1 cellular context compared by ENCODE assay signal in the genomic region with DNA sequence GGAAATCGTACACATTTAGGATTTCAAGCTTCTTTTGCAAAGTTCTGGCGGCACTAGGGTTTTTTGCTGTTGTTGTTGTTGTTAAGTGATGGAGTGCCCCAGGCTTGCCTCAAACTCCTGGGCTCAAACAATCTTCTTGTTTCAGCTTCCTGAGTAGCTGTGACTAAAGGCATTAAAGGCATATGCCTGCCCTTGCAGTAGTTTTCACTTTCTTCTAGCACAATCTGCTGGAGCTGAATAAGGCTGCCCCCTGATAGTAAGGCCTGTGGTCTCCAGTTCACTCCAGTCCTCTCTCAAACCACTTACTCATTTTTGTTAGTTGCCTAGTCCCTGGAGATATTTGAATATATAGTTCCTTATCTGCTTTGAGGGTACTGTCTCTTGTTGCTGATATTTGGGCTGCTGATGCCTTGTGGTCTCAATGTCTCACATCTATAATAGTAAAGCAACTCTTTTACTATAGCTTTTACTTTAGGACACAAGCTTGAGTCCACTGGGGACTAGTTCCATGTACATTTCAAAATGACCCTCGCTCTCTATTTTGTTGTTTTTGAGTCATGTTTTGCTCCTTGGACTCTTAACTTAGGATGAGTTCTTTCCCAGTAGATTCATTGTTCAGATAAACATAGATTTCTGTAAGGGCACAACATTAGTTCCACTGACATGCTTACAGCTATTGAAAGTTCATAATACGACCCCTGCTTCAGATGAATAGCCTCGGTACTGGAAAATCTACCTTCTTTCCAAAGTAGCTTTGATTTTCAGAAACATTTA.
TF ChIP-seq lines count a peak whose summit lies in the region.

No MANE protein-coding gene starts in this region.

TF ChIP-seq in HepG2, 621 proteins besides CTCF, POLR2A, EP300 and RAD21 (continues in another document):
- TF ChIP-seq FOXO1 (CRISPR knock-in tag; IDR thresholded peaks at IDR 0.05) (peak; percentile 39; the same call in 1 of the 2 replicates), CREM (IDR thresholded peaks at IDR 0.05) (peak; percentile 30; the same call in 1 of the 2 replicates), CREM (CRISPR knock-in tag; IDR thresholded peaks at IDR 0.05) (no peak), HNF4G (IDR thresholded peaks at IDR 0.05; ENCODE audit: borderline replicate concordance, low read depth, low read length) (0 out of 2 replicates have a peak, but pooled peaks have one; percentile 62), HNF4G (CRISPR knock-in tag; IDR thresholded peaks at IDR 0.05; ENCODE audit: borderline replicate concordance, low read depth) (no peak), SOX6 (IDR thresholded peaks at IDR 0.05) (no peak), SOX6 (CRISPR knock-in tag; IDR thresholded peaks at IDR 0.05) (peak; percentile 44; the same call in 1 of the 2 replicates), ETV6 (CRISPR knock-in tag; conservative IDR thresholded peaks at IDR 0.05) (no peak), ZNF350 (CRISPR knock-in tag; IDR thresholded peaks at IDR 0.05; ENCODE audit: borderline replicate concordance, low read depth) (no peak), HNF4A (CRISPR knock-in tag; IDR thresholded peaks at IDR 0.05) (peak; percentile 80), ZNF75D (CRISPR knock-in tag; IDR thresholded peaks at IDR 0.05; ENCODE audit: borderline replicate concordance) (no peak), ZNF605 (CRISPR knock-in tag; IDR thresholded peaks at IDR 0.05) (no peak), AGO1 (IDR thresholded peaks at IDR 0.05; ENCODE audit: low read depth, low read length, poor library complexity, severe bottlenecking) (no peak), ZBTB21 (CRISPR knock-in tag; IDR thresholded peaks at IDR 0.05) (peak; percentile 20; the same call in 1 of the 2 replicates), DPF2 (CRISPR knock-in tag; IDR thresholded peaks at IDR 0.05; ENCODE audit: borderline replicate concordance, low read depth) (peak; percentile 45; the same call in 1 of the 2 replicates), PAXIP1 (CRISPR knock-in tag; conservative IDR thresholded peaks at IDR 0.05) (peak; percentile 57), SOX13 (IDR thresholded peaks at IDR 0.05) (no peak), SOX13 (CRISPR knock-in tag; conservative IDR thresholded peaks at IDR 0.05 in 1 of 2, IDR thresholded peaks at IDR 0.05 in 1 of 2) (peak in 1 of 2 experiments; percentile 40; a peak in 1 of 4 replicates), KLF6 (CRISPR knock-in tag; IDR thresholded peaks at IDR 0.05) (no peak), HBP1 (CRISPR knock-in tag; IDR thresholded peaks at IDR 0.05; ENCODE audit: low read depth) (no peak), GATAD2A (CRISPR knock-in tag; IDR thresholded peaks at IDR 0.05) (peak; percentile 51; the same call in 1 of the 2 replicates), ZNF644 (CRISPR knock-in tag; IDR thresholded peaks at IDR 0.05; ENCODE audit: low read depth) (peak; percentile 82), FOXM1 (CRISPR knock-in tag; IDR thresholded peaks at IDR 0.05) (no peak), ARID5B (CRISPR knock-in tag; IDR thresholded peaks at IDR 0.05) (peak; percentile 65), FOSL2 (CRISPR knock-in tag; IDR thresholded peaks at IDR 0.05) (peak; percentile 63; the same call in 1 of the 2 replicates), EHMT2 (IDR thresholded peaks at IDR 0.05; ENCODE audit: borderline replicate concordance, low read depth, low read length) (no peak; the same call in 1 of the 2 replicates), MXI1 (IDR thresholded peaks at IDR 0.05; ENCODE audit: borderline replicate concordance, low read depth, low read length) (no peak), LCORL (IDR thresholded peaks at IDR 0.05) (no peak), LCORL (CRISPR knock-in tag; IDR thresholded peaks at IDR 0.05) (no peak), ARHGAP35 (CRISPR knock-in tag; IDR thresholded peaks at IDR 0.05; ENCODE audit: borderline replicate concordance) (no peak), XBP1 (CRISPR knock-in tag; IDR thresholded peaks at IDR 0.05) (no peak), AHDC1 (CRISPR knock-in tag; IDR thresholded peaks at IDR 0.05; ENCODE audit: borderline replicate concordance) (peak; percentile 78; the same call in 1 of the 2 replicates), KMT2A (CRISPR knock-in tag; IDR thresholded peaks at IDR 0.05) (no peak), ZSCAN21 (CRISPR knock-in tag; IDR thresholded peaks at IDR 0.05; ENCODE audit: borderline replicate concordance) (no peak), ZC3H13 (CRISPR knock-in tag; IDR thresholded peaks at IDR 0.05) (no peak), CREB1 (IDR thresholded peaks at IDR 0.05) (no peak), CREB1 (CRISPR knock-in tag; IDR thresholded peaks at IDR 0.05) (peak; percentile 56), TBX2 (CRISPR knock-in tag; IDR thresholded peaks at IDR 0.05; ENCODE audit: borderline replicate concordance) (no peak), RFXANK (CRISPR knock-in tag; IDR thresholded peaks at IDR 0.05) (no peak)
- TF ChIP-seq, protein P1, sequence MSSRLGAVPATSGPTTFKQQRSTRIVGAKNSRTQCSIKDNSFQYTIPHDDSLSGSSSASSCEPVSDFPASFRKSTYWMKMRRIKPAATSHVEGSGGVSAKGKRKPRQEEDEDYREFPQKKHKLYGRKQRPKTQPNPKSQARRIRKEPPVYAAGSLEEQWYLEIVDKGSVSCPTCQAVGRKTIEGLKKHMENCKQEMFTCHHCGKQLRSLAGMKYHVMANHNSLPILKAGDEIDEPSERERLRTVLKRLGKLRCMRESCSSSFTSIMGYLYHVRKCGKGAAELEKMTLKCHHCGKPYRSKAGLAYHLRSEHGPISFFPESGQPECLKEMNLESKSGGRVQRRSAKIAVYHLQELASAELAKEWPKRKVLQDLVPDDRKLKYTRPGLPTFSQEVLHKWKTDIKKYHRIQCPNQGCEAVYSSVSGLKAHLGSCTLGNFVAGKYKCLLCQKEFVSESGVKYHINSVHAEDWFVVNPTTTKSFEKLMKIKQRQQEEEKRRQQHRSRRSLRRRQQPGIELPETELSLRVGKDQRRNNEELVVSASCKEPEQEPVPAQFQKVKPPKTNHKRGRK (CRISPR knock-in tag; IDR thresholded peaks at IDR 0.05): no peak
- TF ChIP-seq, protein P2, sequence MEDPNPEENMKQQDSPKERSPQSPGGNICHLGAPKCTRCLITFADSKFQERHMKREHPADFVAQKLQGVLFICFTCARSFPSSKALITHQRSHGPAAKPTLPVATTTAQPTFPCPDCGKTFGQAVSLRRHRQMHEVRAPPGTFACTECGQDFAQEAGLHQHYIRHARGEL (CRISPR knock-in tag; IDR thresholded peaks at IDR 0.05): no peak
- TF ChIP-seq, protein P3, sequence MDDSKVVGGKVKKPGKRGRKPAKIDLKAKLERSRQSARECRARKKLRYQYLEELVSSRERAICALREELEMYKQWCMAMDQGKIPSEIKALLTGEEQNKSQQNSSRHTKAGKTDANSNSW (CRISPR knock-in tag; IDR thresholded peaks at IDR 0.05; ENCODE audit: borderline replicate concordance): no peak
- TF ChIP-seq, protein P4, sequence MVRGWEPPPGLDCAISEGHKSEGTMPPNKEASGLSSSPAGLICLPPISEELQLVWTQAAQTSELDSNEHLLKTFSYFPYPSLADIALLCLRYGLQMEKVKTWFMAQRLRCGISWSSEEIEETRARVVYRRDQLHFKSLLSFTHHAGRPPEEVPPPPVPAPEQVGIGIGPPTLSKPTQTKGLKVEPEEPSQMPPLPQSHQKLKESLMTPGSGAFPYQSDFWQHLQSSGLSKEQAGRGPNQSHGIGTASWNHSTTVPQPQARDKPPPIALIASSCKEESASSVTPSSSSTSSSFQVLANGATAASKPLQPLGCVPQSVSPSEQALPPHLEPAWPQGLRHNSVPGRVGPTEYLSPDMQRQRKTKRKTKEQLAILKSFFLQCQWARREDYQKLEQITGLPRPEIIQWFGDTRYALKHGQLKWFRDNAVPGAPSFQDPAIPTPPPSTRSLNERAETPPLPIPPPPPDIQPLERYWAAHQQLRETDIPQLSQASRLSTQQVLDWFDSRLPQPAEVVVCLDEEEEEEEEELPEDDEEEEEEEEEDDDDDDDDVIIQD (CRISPR knock-in tag; IDR thresholded peaks at IDR 0.05; ENCODE audit: low read depth): peak; percentile 81; the same call in 1 of the 2 replicates
